1 cellular context compared by ENCODE assay signal in genomic region chr20:598133-598881, GRCh38.
A peak's percentile ranks its signal among the peaks of the same experiment; 100 is the strongest.
TF ChIP-seq lines count a peak whose summit lies in the region.

No MANE protein-coding gene starts in this region.

TF ChIP-seq in HepG2, 621 proteins besides CTCF, POLR2A, EP300 and RAD21:
- TF ChIP-seq ZKSCAN1 (IDR thresholded peaks at IDR 0.05; ENCODE audit: low read length) = peak; percentile 69; the same call in 1 of the 2 replicates
- peak; percentile 98 for TF ChIP-seq ZNF768 (CRISPR knock-in tag; IDR thresholded peaks at IDR 0.05)
- TF ChIP-seq ZNF687 (CRISPR knock-in tag; IDR thresholded peaks at IDR 0.05) = 0 out of 2 replicates have a peak, but pooled peaks have one; percentile 17
- no peak for TF ChIP-seq SMARCC2 (IDR thresholded peaks at IDR 0.05)
